Comparison of ENCODE assay signal across 8 cellular contexts in the genomic region with DNA sequence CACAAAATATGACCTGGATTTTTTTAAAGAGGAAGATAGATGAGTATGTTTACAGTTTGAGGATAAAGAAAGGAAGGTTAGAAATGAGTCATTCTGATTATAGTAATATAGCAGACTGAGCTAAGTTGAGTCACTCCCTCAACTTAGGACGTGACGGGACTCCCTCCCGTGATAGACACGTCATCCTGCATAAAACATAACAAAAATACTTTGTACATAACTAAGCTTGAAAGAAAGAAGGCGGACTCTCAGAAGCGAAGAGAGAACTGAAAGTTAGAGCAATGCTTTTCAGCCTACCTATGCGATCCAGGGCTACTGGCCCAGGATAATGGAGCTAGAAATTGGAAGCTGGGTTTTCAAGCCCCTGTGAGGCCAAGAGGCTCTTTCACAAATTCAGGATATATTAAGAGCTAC. TPM values are rescaled to one million over a fixed set of nuclear protein-coding genes. Genes with fewer than 3 reads are reported as not detected.
A peak's percentile ranks its signal among the peaks of the same experiment; 100 is the strongest.
DNase-seq lines count a peak whose midpoint lies in the region; ATAC-seq and TF ChIP-seq lines count a peak whose summit lies in the region.

No MANE protein-coding gene starts in this region.

- H3K4me3 Mint-ChIP-seq in CD4-positive, CD25-positive, alpha-beta regulatory T cell: peak overlapping the region; percentile 29 to 73 (median 38)

- peaks cover 0 to 2% (median 0%) of the 10 kb centered on the region in 7 donors for H3K9me3 Mint-ChIP-seq in CD4-positive, CD25-positive, alpha-beta regulatory T cell

- no peaks in the 10 kb centered on the region for H3K27me3 Mint-ChIP-seq in CD4-positive, CD25-positive, alpha-beta regulatory T cell

- H3K27ac Mint-ChIP-seq in CD4-positive, CD25-positive, alpha-beta regulatory T cell: peak overlapping the region; percentile 30 to 92 (median 86)

- no peaks in the 10 kb centered on the region for H3K9me3 ChIP-seq in CD4-positive, CD25-positive, alpha-beta regulatory T cell (ENCODE audit: control insufficient read depth in 2 of 2, low read length in 2 of 2)
- no peaks in the 10 kb centered on the region for H3K9me3 ChIP-seq in WERI-Rb-1 (ENCODE audit: severe bottlenecking)

- H3K4me1 ChIP-seq in CD4-positive, CD25-positive, alpha-beta regulatory T cell (ENCODE audit: control insufficient read depth, insufficient read depth, low read length, poor library complexity, severe bottlenecking): peaks cover 6% of the 10 kb centered on the region

- peak; percentile 29 to 89 (median 64) for DNase-seq in CD4-positive, CD25-positive, alpha-beta regulatory T cell
- DNase-seq in GM20000 (ENCODE audit: low spot score) (peak; percentile 60), foreskin fibroblast (peak; percentile 86 to 89), DMS153 treated with DMSO at 0.1 percent for 48 hours (lab: John Stamatoyannopoulos, UW; ENCODE audit: unreplicated experiment) (no peak), WERI-Rb-1 (no peak)
- DNase-seq in activated CD4-positive, alpha-beta T cell treated with anti-CD3 and anti-CD28 coated beads, Interleukin-2, amount 50 U/mL, for 4 hours: peak; percentile 16 to 37
- DNase-seq in stimulated activated CD8-positive, alpha-beta memory T cell treated with anti-CD3 and anti-CD28 coated beads, Interleukin-12 subunit alpha, Interleukin-12 subunit beta, amount 100 ng/mL, for 24 hours (ENCODE audit: extremely low read depth): peak; percentile 5

- no peaks in the 10 kb centered on the region for H3K27me3 ChIP-seq in CD4-positive, CD25-positive, alpha-beta regulatory T cell (ENCODE audit: control insufficient read depth, insufficient read depth, low read length)
- no peaks in the 10 kb centered on the region for H3K27me3 ChIP-seq in WERI-Rb-1 (ENCODE audit: insufficient read depth, low read depth, severe bottlenecking)

- no peaks in the 10 kb centered on the region for H3K36me3 Mint-ChIP-seq in CD4-positive, CD25-positive, alpha-beta regulatory T cell

- peak overlapping the region; percentile 56 for H3K27ac ChIP-seq in CD4-positive, CD25-positive, alpha-beta regulatory T cell (ENCODE audit: insufficient read depth, low read length, poor library complexity, severe bottlenecking)
- H3K27ac ChIP-seq in WERI-Rb-1: no peak overlapping the region

- no peaks in the 10 kb centered on the region for H3K36me3 ChIP-seq in CD4-positive, CD25-positive, alpha-beta regulatory T cell (ENCODE audit: control insufficient read depth, insufficient read depth, low read length)
- H3K36me3 ChIP-seq in WERI-Rb-1: no peaks in the 10 kb centered on the region

- H3K4me1 Mint-ChIP-seq in CD4-positive, CD25-positive, alpha-beta regulatory T cell: peaks cover 12 to 16% (median 13%) of the 10 kb centered on the region in 4 donors

- ATAC-seq in CD4-positive, CD25-positive, alpha-beta regulatory T cell (ENCODE audit: low read depth in 2 of 2): peak; percentile 96
- ATAC-seq in HG03575 (IDR thresholded peaks at IDR 0.05; ENCODE audit: extremely low read depth, insufficient number of reproducible peaks, low FRiP score, unreplicated experiment): peak; percentile 95

- TF ChIP-seq CTCF in GM20000 (IDR thresholded peaks at IDR 0.05; ENCODE audit: extremely low read depth, missing control alignments) (no peak), foreskin fibroblast (IDR thresholded peaks at IDR 0.05; ENCODE audit: low read depth, low read length) (no peak), WERI-Rb-1 (IDR thresholded peaks at IDR 0.05; ENCODE audit: low read depth, low read length) (no peak)

- peak overlapping the region; percentile 54 for H3K4me3 ChIP-seq in CD4-positive, CD25-positive, alpha-beta regulatory T cell (ENCODE audit: low read depth, low read length)
- H3K4me3 ChIP-seq in foreskin fibroblast (ENCODE audit: low read depth in 1 of 2, low read length in 2 of 2) (peak overlapping the region; percentile 6 to 35), WERI-Rb-1 (ENCODE audit: low read depth, low read length) (no peak overlapping the region)

RNA-seq across cellular contexts. Expression of a gene that starts 53.0 kb away (rescaled TPM):
- 21.1 TPM for total RNA-seq in CD4-positive, CD25-positive, alpha-beta regulatory T cell
- polyA plus RNA-seq in CD4-positive, CD25-positive, alpha-beta regulatory T cell: 10 to 100 TPM; 15.6 to 23.7 (median 17.8) TPM

Comparison
In these comparisons a context has a peak if more than half of its experiments do, and no peak if none do; other contexts are left out.
1. DNase-seq: peak in CD4-positive, CD25-positive, alpha-beta regulatory T cell (3 of 3), GM20000 (single experiment), activated CD4-positive, alpha-beta T cell treated with anti-CD3 and anti-CD28 coated beads, Interleukin-2, amount 50 U/mL, for 4 hours (2 of 2), foreskin fibroblast (2 of 2) and stimulated activated CD8-positive, alpha-beta memory T cell treated with anti-CD3 and anti-CD28 coated beads, Interleukin-12 subunit alpha, Interleukin-12 subunit beta, amount 100 ng/mL, for 24 hours (single experiment); none in DMS153 treated with DMSO at 0.1 percent for 48 hours (single experiment) and WERI-Rb-1 (single experiment).